8 cellular contexts compared by ENCODE assay signal in the genomic region with DNA sequence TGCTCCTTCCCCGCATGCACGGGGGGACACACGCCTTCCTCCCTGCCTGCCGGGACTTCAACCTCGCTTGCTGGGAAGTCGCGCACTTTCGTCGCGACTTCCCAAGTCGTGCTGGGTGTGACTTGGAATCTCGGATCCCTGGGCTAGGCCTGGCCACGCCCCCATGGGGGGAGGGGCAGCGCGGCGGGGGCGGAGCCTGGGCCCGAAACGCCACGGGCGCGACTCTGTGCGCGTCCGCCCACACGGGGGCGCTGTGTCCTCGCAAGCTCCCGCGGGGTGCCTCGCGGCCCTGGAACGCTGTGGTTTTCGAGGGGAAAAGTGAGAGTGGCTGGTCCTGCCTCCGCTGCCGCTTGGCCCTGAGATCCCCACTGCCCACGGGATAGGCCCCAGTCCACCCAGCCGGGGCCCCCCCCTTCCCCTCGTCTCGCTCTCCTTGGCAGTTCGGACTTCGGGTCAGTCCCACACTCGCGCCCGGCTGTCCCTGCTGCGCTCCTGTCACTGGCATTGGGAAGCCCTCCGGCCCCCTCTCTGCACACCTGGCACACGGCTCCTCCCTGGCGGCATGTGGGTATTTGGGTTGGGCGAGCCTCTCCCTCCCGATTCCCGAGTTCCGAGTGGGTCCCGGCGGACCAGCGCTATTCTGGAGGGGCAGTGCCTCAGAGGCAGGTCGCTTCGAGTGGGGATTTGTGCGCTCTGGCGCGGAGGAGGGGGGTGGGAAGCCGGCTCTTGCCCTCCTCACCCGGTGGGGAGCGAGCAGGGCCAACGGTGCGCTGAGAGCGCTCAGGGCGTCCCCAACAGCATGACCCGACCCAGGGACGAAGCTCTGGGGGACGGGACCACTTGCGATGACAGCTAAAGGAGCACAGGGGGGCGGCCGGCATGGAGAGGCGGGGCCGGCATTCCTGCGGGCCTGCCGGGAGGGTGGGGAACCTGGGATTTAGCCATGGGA. TPM values are rescaled to one million over a fixed set of nuclear protein-coding genes. Genes with fewer than 3 reads are reported as not detected.
A peak's percentile ranks its signal among the peaks of the same experiment; 100 is the strongest.
DNase-seq lines count a peak whose midpoint lies in the region; ATAC-seq and TF ChIP-seq lines count a peak whose summit lies in the region.

No MANE protein-coding gene starts in this region.

- H3K4me1 ChIP-seq in OCI-LY3 (ENCODE audit: low read length) = peaks cover 9% of the 10 kb centered on the region

- no peaks in the 10 kb centered on the region for H3K27me3 Mint-ChIP-seq in natural killer cell treated with Interleukin-12 subunit alpha and Interleukin-12 subunit beta and Interleukin-15 and Interleukin-18, amount 100 ng/mL, for 72 hours
- H3K27me3 Mint-ChIP-seq in stimulated activated naive B cell treated with anti-CD40 and anti-IgM and Interleukin-4, amounts not matched to agents 10 μg/mL and 1 μg/mL and 100 μg/mL, for 72 hours = no peaks in the 10 kb centered on the region

- H3K4me1 Mint-ChIP-seq in natural killer cell treated with Interleukin-12 subunit alpha and Interleukin-12 subunit beta and Interleukin-15 and Interleukin-18, amount 100 ng/mL, for 72 hours (ENCODE audit: low read depth in 2 of 2) = peaks cover 12 to 15% of the 10 kb centered on the region in 2 donors
- H3K4me1 Mint-ChIP-seq in stimulated activated naive B cell treated with anti-CD40 and anti-IgM and Interleukin-4, amounts not matched to agents 10 μg/mL and 1 μg/mL and 100 μg/mL, for 72 hours = peaks cover 20 to 31% of the 10 kb centered on the region in 2 donors

- H3K79me2 ChIP-seq in OCI-LY3 (ENCODE audit: low read length) = peaks cover 17% of the 10 kb centered on the region

- no peaks in the 10 kb centered on the region for H3K27me3 ChIP-seq in OCI-LY3 (ENCODE audit: low read depth, low read length)

- H3K36me3 ChIP-seq in OCI-LY3 (replicated peaks; ENCODE audit: low read depth, low read length) = peaks cover 42% of the 10 kb centered on the region

- peak overlapping the region; percentile 34 for H3K4me3 ChIP-seq in OCI-LY3 (ENCODE audit: low read length)
- peak overlapping the region; percentile 44 for H3K4me3 ChIP-seq in fibroblast of pulmonary artery (replicated peaks; ENCODE audit: low read depth, low read length)

- TF ChIP-seq CTCF in GM12873 (IDR thresholded peaks at IDR 0.05; ENCODE audit: insufficient read depth, low read depth, low read length, missing control alignments) (peak; percentile 93), OCI-LY3 (IDR thresholded peaks at IDR 0.05; ENCODE audit: low read depth, low read length) (peak; percentile 87), fibroblast of pulmonary artery (IDR thresholded peaks at IDR 0.05; ENCODE audit: low read length, missing control alignments) (peak; percentile 62)

- DNase-seq in activated effector memory CD4-positive, alpha-beta T cell treated with Interleukin-2 at 50 U/mL for 16 hours = peak; percentile 77
- DNase-seq in fibroblast of pulmonary artery (ENCODE audit: low read depth) (peak; percentile 88), NCI-H128 (lab: John Stamatoyannopoulos, UW; ENCODE audit: unreplicated experiment) (no peak)
- DNase-seq in natural killer cell treated with Interleukin-12 subunit alpha and Interleukin-12 subunit beta and Interleukin-15 and Interleukin-18, amount 100 ng/mL, for 72 hours (ENCODE audit: low spot score) = peak; percentile 90
- DNase-seq in stimulated activated naive B cell treated with anti-CD40 and anti-IgM and Interleukin-4, amounts not matched to agents 10 μg/mL and 1 μg/mL and 100 μg/mL, for 72 hours = peak; percentile 72

- H3K9ac ChIP-seq in OCI-LY3 (ENCODE audit: low read length) = no peak overlapping the region

- H3K4me2 ChIP-seq in OCI-LY3 (ENCODE audit: low read length) = peak overlapping the region; percentile 67

- peaks cover 19% of the 10 kb centered on the region for H4K20me1 ChIP-seq in OCI-LY3 (ENCODE audit: insufficient read depth, low read length)

- no peak overlapping the region for H2AFZ ChIP-seq in OCI-LY3 (ENCODE audit: low read depth, low read length)

- no peaks in the 10 kb centered on the region for H3K9me3 ChIP-seq in OCI-LY3 (ENCODE audit: insufficient read depth, low read length)

- H3K36me3 Mint-ChIP-seq in natural killer cell treated with Interleukin-12 subunit alpha and Interleukin-12 subunit beta and Interleukin-15 and Interleukin-18, amount 100 ng/mL, for 72 hours = no peaks in the 10 kb centered on the region
- H3K36me3 Mint-ChIP-seq in stimulated activated naive B cell treated with anti-CD40 and anti-IgM and Interleukin-4, amounts not matched to agents 10 μg/mL and 1 μg/mL and 100 μg/mL, for 72 hours = peaks cover 27 to 43% of the 10 kb centered on the region in 2 donors

- H3K27ac ChIP-seq in OCI-LY3 (ENCODE audit: low read length) = no peak overlapping the region

- H3K9me3 Mint-ChIP-seq in natural killer cell treated with Interleukin-12 subunit alpha and Interleukin-12 subunit beta and Interleukin-15 and Interleukin-18, amount 100 ng/mL, for 72 hours = no peaks in the 10 kb centered on the region
- H3K9me3 Mint-ChIP-seq in stimulated activated naive B cell treated with anti-CD40 and anti-IgM and Interleukin-4, amounts not matched to agents 10 μg/mL and 1 μg/mL and 100 μg/mL, for 72 hours = no peaks in the 10 kb centered on the region

- ATAC-seq in HG03039 (IDR thresholded peaks at IDR 0.05; ENCODE audit: unreplicated experiment) = peak; percentile 53
- ATAC-seq in natural killer cell treated with Interleukin-12 subunit alpha and Interleukin-12 subunit beta and Interleukin-15 and Interleukin-18, amount 100 ng/mL, for 72 hours = peak; percentile 88 to 91
- ATAC-seq in stimulated activated naive B cell treated with anti-CD40 and anti-IgM and Interleukin-4, amounts not matched to agents 10 μg/mL and 1 μg/mL and 100 μg/mL, for 72 hours (replicated peaks) = peak; percentile 78 to 80

- no peak overlapping the region for H3K27ac Mint-ChIP-seq in natural killer cell treated with Interleukin-12 subunit alpha and Interleukin-12 subunit beta and Interleukin-15 and Interleukin-18, amount 100 ng/mL, for 72 hours
- H3K27ac Mint-ChIP-seq in stimulated activated naive B cell treated with anti-CD40 and anti-IgM and Interleukin-4, amounts not matched to agents 10 μg/mL and 1 μg/mL and 100 μg/mL, for 72 hours = peak overlapping the region; percentile 81

- H3K4me3 Mint-ChIP-seq in natural killer cell treated with Interleukin-12 subunit alpha and Interleukin-12 subunit beta and Interleukin-15 and Interleukin-18, amount 100 ng/mL, for 72 hours = peak overlapping the region; percentile 58
- peak overlapping the region; percentile 76 to 83 for H3K4me3 Mint-ChIP-seq in stimulated activated naive B cell treated with anti-CD40 and anti-IgM and Interleukin-4, amounts not matched to agents 10 μg/mL and 1 μg/mL and 100 μg/mL, for 72 hours

RNA-seq across cellular contexts. Expression of a gene that starts 23.6 kb away (rescaled TPM):
- 100 to 1,000 TPM; 278 to 291 TPM for total RNA-seq in natural killer cell treated with Interleukin-12 subunit alpha and Interleukin-12 subunit beta and Interleukin-15 and Interleukin-18, amount 100 ng/mL, for 72 hours

RNA-seq across cellular contexts. Expression of a gene that starts 47.8 kb away (rescaled TPM):
- 10 to 100 TPM; 46.6 to 93.0 TPM for total RNA-seq in natural killer cell treated with Interleukin-12 subunit alpha and Interleukin-12 subunit beta and Interleukin-15 and Interleukin-18, amount 100 ng/mL, for 72 hours
